Comparison of ENCODE assay signal across 16 cellular contexts in genomic region chr4:113472864-113473263, GRCh38.
"Had no signal": no experiment of that assay in that cellular context is flagged by ENCODE, and none has a peak within 500 bp of the region (broad histone marks: within the 10 kb centered on the region; RNA-seq: fewer than 3 reads in every experiment).

No MANE protein-coding gene starts in this region.

- DNase-seq: activated CD4-positive, alpha-beta T cell treated with anti-CD3 and anti-CD28 coated beads, Interleukin-2, amount 50 U/mL, for 1 hour; activated T-cell treated with anti-CD3 and anti-CD28 coated beads for 4 hours; aorta; hypothalamus; kidney glomerular epithelial cell; naive thymus-derived CD8-positive, alpha-beta T cell; right lobe of liver; stimulated activated CD4-positive, alpha-beta T cell treated with anti-CD3 and anti-CD28 coated beads, Interleukin-15, amount 100 ng/mL, for 24 hours; stimulated activated CD4-positive, alpha-beta T cell treated with anti-CD3 and anti-CD28 coated beads, Interleukin-4, amount 100 ng/mL, for 4 hours; stimulated activated naive CD8-positive, alpha-beta T cell treated with anti-CD3 and anti-CD28 coated beads, Interleukin-15, amount 100 ng/mL, for 72 hours; SW 1271 had no signal

- H3K36me3 ChIP-seq: cardiac muscle cell, neutrophil, right lobe of liver, thoracic aorta had no signal

- H3K27me3 ChIP-seq: cardiac muscle cell, neutrophil, right lobe of liver had no signal

- H3K4me3 ChIP-seq: cardiac muscle cell, lung, right lobe of liver, thoracic aorta had no signal

- ATAC-seq: activated naive CD4-positive, alpha-beta T cell treated with anti-CD3 and anti-CD28 coated beads, Interleukin-2, amount 50 U/mL, for 72 hours; naive thymus-derived CD8-positive, alpha-beta T cell; stimulated activated naive CD8-positive, alpha-beta T cell treated with anti-CD3 and anti-CD28 coated beads, Interleukin-15, amount 100 ng/mL, for 72 hours had no signal

- H3K9me3 ChIP-seq: neutrophil had no signal

- H3K27ac ChIP-seq: cardiac muscle cell, neutrophil, right lobe of liver had no signal
